In genomic region chr10:132333386-132333785, GRCh38 we compare ENCODE assay signal across 16 cellular contexts. TPM values are rescaled to one million over a fixed set of nuclear protein-coding genes. Genes with fewer than 3 reads are reported as not detected.
DNase-seq lines count a peak whose midpoint lies in the region; ATAC-seq and TF ChIP-seq lines count a peak whose summit lies in the region.
"Had no signal": no experiment of that assay in that cellular context is flagged by ENCODE, and none has a peak within 500 bp of the region (broad histone marks: within the 10 kb centered on the region; RNA-seq: fewer than 3 reads in every experiment).

No MANE protein-coding gene starts in this region.

- H3K4me3 ChIP-seq in osteoblast (ENCODE audit: insufficient read depth, low read length), result no peak overlapping the region

- DNase-seq in activated CD4-positive, alpha-beta T cell treated with anti-CD3 and anti-CD28 coated beads for 36 hours, result no peak
- DNase-seq in activated CD4-positive, alpha-beta T cell treated with anti-CD3 and anti-CD28 coated beads for 48 hours, result no peak
- DNase-seq in activated naive CD8-positive, alpha-beta T cell treated with anti-CD3 and anti-CD28 coated beads, Interleukin-2, amount 50 U/mL, for 24 hours, result no peak
- DNase-seq in osteoblast (ENCODE audit: insufficient read length, low spot score, missing footprints) (peak; percentile 18), NCI-H526 (lab: John Stamatoyannopoulos, UW) (no peak)
- DNase-seq: activated CD4-positive, alpha-beta T cell treated with anti-CD3 and anti-CD28 coated beads, Interleukin-2, amount 50 U/mL, for 48 hours; amygdala; dermis blood vessel endothelial cell; DMS 273 treated with DMSO at 0.1 percent for 48 hours; NCI-H510A; pancreas; spleen had no signal

- H3K9me3 ChIP-seq in osteoblast (ENCODE audit: low read depth, low read length), result no peaks in the 10 kb centered on the region
- H3K9me3 ChIP-seq: pancreas, Peyer's patch, spleen had no signal

- peaks cover 7% of the 10 kb centered on the region for H4K20me1 ChIP-seq in osteoblast (ENCODE audit: insufficient read depth, low read length)

- H3K27me3 ChIP-seq in osteoblast (ENCODE audit: insufficient read depth, low read length), result no peaks in the 10 kb centered on the region
- H3K27me3 ChIP-seq: pancreas, Peyer's patch, spleen had no signal

- H2AFZ ChIP-seq in osteoblast (ENCODE audit: low read length), result no peak overlapping the region

- TF ChIP-seq CTCF in osteoblast (IDR thresholded peaks at IDR 0.05; ENCODE audit: extremely low read depth, low read depth, low read length), result no peak

- peaks cover 24% of the 10 kb centered on the region for H3K4me1 ChIP-seq in osteoblast (ENCODE audit: insufficient read depth, low read length)

- no peaks in the 10 kb centered on the region for H3K36me3 ChIP-seq in osteoblast (ENCODE audit: insufficient read depth, low read length)
- H3K36me3 ChIP-seq: pancreas, Peyer's patch had no signal

- peaks cover 49% of the 10 kb centered on the region for H3K4me1 Mint-ChIP-seq in activated CD4-positive, alpha-beta T cell treated with anti-CD3 and anti-CD28 coated beads for 36 hours
- peaks cover 21 to 47% (median 25%) of the 10 kb centered on the region in 3 donors for H3K4me1 Mint-ChIP-seq in IgD-negative memory B cell
- peaks cover 65% of the 10 kb centered on the region for H3K4me1 Mint-ChIP-seq in activated naive CD8-positive, alpha-beta T cell treated with anti-CD3 and anti-CD28 coated beads, Interleukin-2, amount 50 U/mL, for 24 hours

- CTCF ChIA-PET in activated CD4-positive, alpha-beta T cell treated with anti-CD3 and anti-CD28 coated beads for 36 hours (lab: Charles Lee), result no interaction called here

- peak overlapping the region; percentile 80 for H3K4me3 Mint-ChIP-seq in activated CD4-positive, alpha-beta T cell treated with anti-CD3 and anti-CD28 coated beads for 36 hours
- H3K4me3 Mint-ChIP-seq in IgD-negative memory B cell, result peak overlapping the region; percentile 30 to 99 (median 73)
- H3K4me3 Mint-ChIP-seq in activated naive CD8-positive, alpha-beta T cell treated with anti-CD3 and anti-CD28 coated beads, Interleukin-2, amount 50 U/mL, for 24 hours, result peak overlapping the region; percentile 93

- intact Hi-C loops in activated CD4-positive, alpha-beta T cell treated with anti-CD3 and anti-CD28 coated beads for 36 hours (cut with DNase I, micrococcal nuclease), result loop anchor here (2.0 to 10.0 kb wide), 6 partner anchors 63 to 1041 kb away; partner anchors contain the start of genes PPP2R2D (in 2 of the 2), ECHS1 (in 1 of the 2), PAOX (in 1 of the 2) and PWWP2B (in 1 of the 2)

- no peak overlapping the region for H3K27ac Mint-ChIP-seq in activated CD4-positive, alpha-beta T cell treated with anti-CD3 and anti-CD28 coated beads for 36 hours
- peak overlapping the region in 2 of 3 donors; percentile 99 to 100 for H3K27ac Mint-ChIP-seq in IgD-negative memory B cell
- H3K27ac Mint-ChIP-seq in activated naive CD8-positive, alpha-beta T cell treated with anti-CD3 and anti-CD28 coated beads, Interleukin-2, amount 50 U/mL, for 24 hours, result peak overlapping the region; percentile 88

- peaks cover 43% of the 10 kb centered on the region for H3K79me2 ChIP-seq in osteoblast (ENCODE audit: insufficient read depth, low read length)

- no peaks in the 10 kb centered on the region for H3K9me3 Mint-ChIP-seq in activated CD4-positive, alpha-beta T cell treated with anti-CD3 and anti-CD28 coated beads for 36 hours (ENCODE audit: low read depth)
- H3K9me3 Mint-ChIP-seq in IgD-negative memory B cell, result peaks cover 0 to 1% (median 0%) of the 10 kb centered on the region in 3 donors
- no peaks in the 10 kb centered on the region for H3K9me3 Mint-ChIP-seq in activated naive CD8-positive, alpha-beta T cell treated with anti-CD3 and anti-CD28 coated beads, Interleukin-2, amount 50 U/mL, for 24 hours

- POLR2A ChIA-PET in activated CD4-positive, alpha-beta T cell treated with anti-CD3 and anti-CD28 coated beads for 36 hours (lab: Charles Lee), result interaction anchor here (0.7 kb wide), 1 partner anchor 182 kb away, joined by 3 read pairs; no protein-coding TSS in a partner anchor

- H3K27me3 Mint-ChIP-seq in activated CD4-positive, alpha-beta T cell treated with anti-CD3 and anti-CD28 coated beads for 36 hours, result no peaks in the 10 kb centered on the region
- H3K27me3 Mint-ChIP-seq in IgD-negative memory B cell, result no peaks in the 10 kb centered on the region
- H3K27me3 Mint-ChIP-seq in activated naive CD8-positive, alpha-beta T cell treated with anti-CD3 and anti-CD28 coated beads, Interleukin-2, amount 50 U/mL, for 24 hours, result peaks cover 3% of the 10 kb centered on the region

- peaks cover 22% of the 10 kb centered on the region for H3K36me3 Mint-ChIP-seq in activated CD4-positive, alpha-beta T cell treated with anti-CD3 and anti-CD28 coated beads for 36 hours (ENCODE audit: low read depth)
- peaks cover 6% of the 10 kb centered on the region for H3K36me3 Mint-ChIP-seq in IgD-negative memory B cell
- peaks cover 19% of the 10 kb centered on the region for H3K36me3 Mint-ChIP-seq in activated naive CD8-positive, alpha-beta T cell treated with anti-CD3 and anti-CD28 coated beads, Interleukin-2, amount 50 U/mL, for 24 hours (ENCODE audit: low read depth)

- ATAC-seq in activated CD4-positive, alpha-beta T cell treated with anti-CD3 and anti-CD28 coated beads for 36 hours, result no peak
- no peak for ATAC-seq in activated naive CD8-positive, alpha-beta T cell treated with anti-CD3 and anti-CD28 coated beads, Interleukin-2, amount 50 U/mL, for 24 hours
- ATAC-seq in HG03520 (IDR thresholded peaks at IDR 0.05; ENCODE audit: unreplicated experiment) (no peak), HG02884 (IDR thresholded peaks at IDR 0.05; ENCODE audit: unreplicated experiment) (no peak)
- ATAC-seq: pancreas had no signal

- H3K27ac ChIP-seq in osteoblast (ENCODE audit: low read depth, low read length), result no peak overlapping the region

- H3K4me2 ChIP-seq in osteoblast (ENCODE audit: insufficient read depth, low read length), result no peak overlapping the region

RNA-seq across cellular contexts. Expression of gene LRRC27, which starts 1.4 kb away (rescaled TPM):
- 1 to 10 TPM; 3.6 to 4.1 TPM for total RNA-seq in activated CD4-positive, alpha-beta T cell treated with anti-CD3 and anti-CD28 coated beads for 36 hours
- 14.5 TPM for polyA plus RNA-seq in IgD-negative memory B cell
- 11.2 and 13.4 TPM in 2 replicates for total RNA-seq in osteoblast

RNA-seq across cellular contexts. Expression of gene STK32C, which starts 25.6 kb away (rescaled TPM):
- 10 to 100 TPM; 15.8 to 19.9 TPM for total RNA-seq in activated CD4-positive, alpha-beta T cell treated with anti-CD3 and anti-CD28 coated beads for 36 hours
- polyA plus RNA-seq in IgD-negative memory B cell, result 4.0 TPM
- total RNA-seq in osteoblast, result 12.7 and 14.5 TPM in 2 replicates
